In genomic region chr5:402615-403359, GRCh38 we compare ENCODE assay signal across 10 cellular contexts. TPM values are rescaled to one million over a fixed set of nuclear protein-coding genes. Genes with fewer than 3 reads are reported as not detected.
A peak's percentile ranks its signal among the peaks of the same experiment; 100 is the strongest.
DNase-seq lines count a peak whose midpoint lies in the region; ATAC-seq and TF ChIP-seq lines count a peak whose summit lies in the region.
"Had no signal": no experiment of that assay in that cellular context is flagged by ENCODE, and none has a peak within 500 bp of the region (broad histone marks: within the 10 kb centered on the region; RNA-seq: fewer than 3 reads in every experiment).

No MANE protein-coding gene starts in this region.

- peaks cover 17 to 43% (median 26%) of the 10 kb centered on the region in 3 donors for H3K27me3 ChIP-seq in gastrocnemius medialis

- CTCF ChIA-PET in activated CD8-positive, alpha-beta T cell treated with anti-CD3 and anti-CD28 coated beads for 36 hours (lab: Charles Lee) = interaction anchor here (1.2 to 1.7 kb wide), 3 partner anchors 23 to 214 kb away, joined by 3 to 7 read pairs (median 3); no protein-coding TSS in a partner anchor

- no peak for TF ChIP-seq POLR2A in gastrocnemius medialis (IDR thresholded peaks at IDR 0.05)

- H3K4me1 ChIP-seq in gastrocnemius medialis = peaks cover 3 to 7% of the 10 kb centered on the region in 2 donors

- H3K4me3 ChIP-seq in gastrocnemius medialis = no peak overlapping the region
- H3K4me3 ChIP-seq: thoracic aorta had no signal

- peak; percentile 47 for ATAC-seq in HG03064 (IDR thresholded peaks at IDR 0.05; ENCODE audit: low read depth, unreplicated experiment)
- ATAC-seq in activated CD8-positive, alpha-beta T cell treated with anti-CD3 and anti-CD28 coated beads for 36 hours = peak; percentile 26
- no peak for ATAC-seq in gastrocnemius medialis

- POLR2A ChIA-PET in activated CD8-positive, alpha-beta T cell treated with anti-CD3 and anti-CD28 coated beads for 36 hours (lab: Charles Lee) = interaction anchor here (1.0 to 1.8 kb wide), 3 partner anchors 10 to 22 kb away, joined by 3 to 4 read pairs (median 4); no protein-coding TSS in a partner anchor

- no peak overlapping the region for H3K4me3 Mint-ChIP-seq in activated CD8-positive, alpha-beta T cell treated with anti-CD3 and anti-CD28 coated beads for 36 hours
- H3K4me3 Mint-ChIP-seq in type B pancreatic cell = peak overlapping the region; percentile 41

- H3K9me3 Mint-ChIP-seq in activated CD8-positive, alpha-beta T cell treated with anti-CD3 and anti-CD28 coated beads for 36 hours = no peaks in the 10 kb centered on the region
- no peaks in the 10 kb centered on the region for H3K9me3 Mint-ChIP-seq in type B pancreatic cell

- DNase-seq in stimulated activated CD4-positive, alpha-beta T cell treated with anti-CD3 and anti-CD28 coated beads, Interleukin-15, amount 100 ng/mL, for 24 hours = peak; percentile 51
- no peak for DNase-seq in stimulated activated CD4-positive, alpha-beta T cell treated with anti-CD3 and anti-CD28 coated beads, Interleukin-12 subunit alpha, Interleukin-12 subunit beta, amount 100 ng/mL, for 4 hours
- peak; percentile 67 for DNase-seq in activated CD8-positive, alpha-beta T cell treated with anti-CD3 and anti-CD28 coated beads for 36 hours
- peak; percentile 57 for DNase-seq in type B pancreatic cell (ENCODE audit: extremely low spot score, unreplicated experiment)
- DNase-seq in C1 segment of cervical spinal cord (lab: John Stamatoyannopoulos, UW) = no peak
- no peak for DNase-seq in SW 1271 (lab: John Stamatoyannopoulos, UW)
- no peak for DNase-seq in gastrocnemius medialis
- DNase-seq: CD4-positive, alpha-beta memory T cell had no signal

- H3K36me3 Mint-ChIP-seq in activated CD8-positive, alpha-beta T cell treated with anti-CD3 and anti-CD28 coated beads for 36 hours (ENCODE audit: low read depth) = peaks cover 40% of the 10 kb centered on the region
- no peaks in the 10 kb centered on the region for H3K36me3 Mint-ChIP-seq in type B pancreatic cell
- H3K36me3 Mint-ChIP-seq: CD4-positive, alpha-beta memory T cell had no signal

- in situ Hi-C loops in gastrocnemius medialis (cut with MboI; ENCODE audit: low sequenced_read_pairs in 4 of 4) = no loop called here

- no peaks in the 10 kb centered on the region for H3K36me3 ChIP-seq in gastrocnemius medialis
- H3K36me3 ChIP-seq: thoracic aorta had no signal

- intact Hi-C loops in activated CD8-positive, alpha-beta T cell treated with anti-CD3 and anti-CD28 coated beads for 36 hours (cut with micrococcal nuclease) = no loop called here
- intact Hi-C loops in gastrocnemius medialis (cut with DNase I; ENCODE audit: low total_unique reads) = no loop called here

- TF ChIP-seq CTCF in activated CD8-positive, alpha-beta T cell treated with anti-CD3 and anti-CD28 coated beads for 36 hours (IDR thresholded peaks at IDR 0.05) = no peak
- TF ChIP-seq CTCF in type B pancreatic cell (conservative IDR thresholded peaks at IDR 0.05) = no peak
- TF ChIP-seq CTCF in gastrocnemius medialis (IDR thresholded peaks at IDR 0.05 in 4 of 5, conservative IDR thresholded peaks at IDR 0.05 in 1 of 5) = no peak

- H3K27ac Mint-ChIP-seq in activated CD8-positive, alpha-beta T cell treated with anti-CD3 and anti-CD28 coated beads for 36 hours = peak overlapping the region; percentile 57
- peak overlapping the region; percentile 76 for H3K27ac Mint-ChIP-seq in type B pancreatic cell
- H3K27ac Mint-ChIP-seq: CD4-positive, alpha-beta memory T cell had no signal

- peaks cover 10% of the 10 kb centered on the region for H3K27me3 Mint-ChIP-seq in activated CD8-positive, alpha-beta T cell treated with anti-CD3 and anti-CD28 coated beads for 36 hours
- no peaks in the 10 kb centered on the region for H3K27me3 Mint-ChIP-seq in type B pancreatic cell

- no peaks in the 10 kb centered on the region for H3K9me3 ChIP-seq in gastrocnemius medialis
- H3K9me3 ChIP-seq: thoracic aorta had no signal

- peaks cover 39% of the 10 kb centered on the region for H3K4me1 Mint-ChIP-seq in activated CD8-positive, alpha-beta T cell treated with anti-CD3 and anti-CD28 coated beads for 36 hours (ENCODE audit: low read depth)
- H3K4me1 Mint-ChIP-seq in type B pancreatic cell (ENCODE audit: unreplicated experiment) = peaks cover 34% of the 10 kb centered on the region
- H3K4me1 Mint-ChIP-seq: CD4-positive, alpha-beta memory T cell had no signal

- no peak overlapping the region for H3K27ac ChIP-seq in gastrocnemius medialis
- H3K27ac ChIP-seq: thoracic aorta had no signal

RNA-seq across cellular contexts. Expression of gene EXOC3, which starts 40.2 kb away (rescaled TPM):
- 10 to 100 TPM; 65.9 to 67.6 TPM for total RNA-seq in activated CD8-positive, alpha-beta T cell treated with anti-CD3 and anti-CD28 coated beads for 36 hours
- 62.9 and 64.6 TPM in 2 replicates for total RNA-seq in type B pancreatic cell (ENCODE audit: low replicate concordance)
- total RNA-seq in gastrocnemius medialis = 10 to 100 TPM; 44.3 to 81.7 (median 54.0) TPM

Comparison
In these comparisons a context has a peak if more than half of its experiments do, and no peak if none do; other contexts are left out.
1. DNase-seq: peak in stimulated activated CD4-positive, alpha-beta T cell treated with anti-CD3 and anti-CD28 coated beads, Interleukin-15, amount 100 ng/mL, for 24 hours (single experiment), activated CD8-positive, alpha-beta T cell treated with anti-CD3 and anti-CD28 coated beads for 36 hours (single experiment) and type B pancreatic cell (single experiment); none in stimulated activated CD4-positive, alpha-beta T cell treated with anti-CD3 and anti-CD28 coated beads, Interleukin-12 subunit alpha, Interleukin-12 subunit beta, amount 100 ng/mL, for 4 hours (single experiment), C1 segment of cervical spinal cord (0 of 14), SW 1271 (0 of 2) and gastrocnemius medialis (0 of 2).
2. ATAC-seq: peak in HG03064 (single experiment) and activated CD8-positive, alpha-beta T cell treated with anti-CD3 and anti-CD28 coated beads for 36 hours (single experiment); none in gastrocnemius medialis (0 of 2).